Comparison of ENCODE assay signal across 21 cellular contexts in genomic region chr5:88388476-88389170, GRCh38.
A peak's percentile ranks its signal among the peaks of the same experiment; 100 is the strongest.
DNase-seq lines count a peak whose midpoint lies in the region; ATAC-seq and TF ChIP-seq lines count a peak whose summit lies in the region.
"Had no signal": no experiment of that assay in that cellular context is flagged by ENCODE, and none has a peak within 500 bp of the region (broad histone marks: within the 10 kb centered on the region; RNA-seq: fewer than 3 reads in every experiment).

No MANE protein-coding gene starts in this region.

- CTCF ChIA-PET in WTC11 (lab: Charles Lee) = interaction anchor here (0.6 to 1.4 kb wide), 7 partner anchors 8 to 607 kb away, joined by 3 to 6 read pairs (median 3); no protein-coding TSS in a partner anchor

- peak; percentile 73 to 90 for DNase-seq in HAP-1 (ENCODE audit: low spot score in 2 of 2)
- no peak for DNase-seq in WTC11 (ENCODE audit: low spot score)
- peak; percentile 86 for DNase-seq in iPS DF 19.7 (ENCODE audit: low read depth, low spot score)
- peak; percentile 61 for DNase-seq in neural progenitor cell (ENCODE audit: low spot score)
- no peak for DNase-seq in NCI-H748 (lab: John Stamatoyannopoulos, UW; ENCODE audit: unreplicated experiment)
- no peak for DNase-seq in DMS53 treated with DMSO at 0.1 percent for 48 hours (lab: John Stamatoyannopoulos, UW; ENCODE audit: unreplicated experiment)
- DNase-seq in colonic mucosa = no peak
- DNase-seq: activated CD4-positive, alpha-beta T cell treated with anti-CD3 and anti-CD28 coated beads, Interleukin-2, amount 10 ng/mL, durations not matched to agents 24 days and 14 days; activated naive CD4-positive, alpha-beta T cell treated with anti-CD3 and anti-CD28 coated beads for 36 hours; CD8-positive, alpha-beta memory T cell; gastrocnemius medialis; HFFc6; immature natural killer cell; naive B cell; NCI-H2227 treated with DMSO at 0.1 percent for 48 hours; RPMI8226; stimulated activated CD4-positive, alpha-beta T cell treated with anti-CD3 and anti-CD28 coated beads, Interleukin-4, amount 100 ng/mL, for 4 hours had no signal

- H3K9me3 ChIP-seq in HAP-1 (no peaks in the 10 kb centered on the region), neural progenitor cell (ENCODE audit: low read depth) (no peaks in the 10 kb centered on the region), colonic mucosa (no peaks in the 10 kb centered on the region)
- H3K9me3 ChIP-seq: gastrocnemius medialis, prostate gland had no signal

- H3K27ac ChIP-seq in neural progenitor cell = peak overlapping the region; percentile 57
- no peak overlapping the region for H3K27ac ChIP-seq in colonic mucosa
- H3K27ac ChIP-seq: epithelial cell of prostate, gastrocnemius medialis, prostate gland had no signal

- H3K4me3 Mint-ChIP-seq in WTC11 (peak overlapping the region; percentile 42), neural progenitor cell (peak overlapping the region; percentile 39)
- H3K4me3 Mint-ChIP-seq: activated CD4-positive, alpha-beta T cell treated with anti-CD3 and anti-CD28 coated beads, Interleukin-2, amount 10 ng/mL, durations not matched to agents 24 days and 14 days; activated naive CD4-positive, alpha-beta T cell treated with anti-CD3 and anti-CD28 coated beads for 36 hours; CD8-positive, alpha-beta memory T cell; HFFc6; immature natural killer cell; naive B cell had no signal

- intact Hi-C loops in colonic mucosa (cut with DNase I) = no loop called here

- ATAC-seq in WTC11 (peak; percentile 89), GM21367 (IDR thresholded peaks at IDR 0.05; ENCODE audit: unreplicated experiment) (no peak)
- ATAC-seq: gastrocnemius medialis had no signal

- H2AFZ ChIP-seq in neural progenitor cell (replicated peaks) = no peak overlapping the region

- TF ChIP-seq CTCF in WTC11 (IDR thresholded peaks at IDR 0.05) = no peak
- TF ChIP-seq CTCF in neural progenitor cell (IDR thresholded peaks at IDR 0.05) = no peak
- TF ChIP-seq CTCF in colonic mucosa (IDR thresholded peaks at IDR 0.05) = no peak

- in situ Hi-C loops in HAP-1 (cut with MboI; ENCODE audit: low sequenced_read_pairs) = no loop called here

- H3K4me1 ChIP-seq in HAP-1 = peaks cover 55% of the 10 kb centered on the region
- H3K4me1 ChIP-seq in neural progenitor cell = peaks cover 61% of the 10 kb centered on the region
- H3K4me1 ChIP-seq in colonic mucosa = no peaks in the 10 kb centered on the region
- H3K4me1 ChIP-seq: prostate gland had no signal

- H3K4me2 ChIP-seq in neural progenitor cell = peak overlapping the region; percentile 41

- no peaks in the 10 kb centered on the region for H3K27me3 Mint-ChIP-seq in WTC11 (ENCODE audit: low read depth)
- peaks cover 6% of the 10 kb centered on the region for H3K27me3 Mint-ChIP-seq in neural progenitor cell (ENCODE audit: insufficient read depth, low read depth)

- H4K20me1 ChIP-seq in neural progenitor cell (ENCODE audit: low read depth) = no peaks in the 10 kb centered on the region

- H3K36me3 Mint-ChIP-seq in WTC11 (no peaks in the 10 kb centered on the region), neural progenitor cell (no peaks in the 10 kb centered on the region)
- H3K36me3 Mint-ChIP-seq: CD8-positive, alpha-beta memory T cell; immature natural killer cell had no signal

- no peak overlapping the region for H3K9ac ChIP-seq in neural progenitor cell
- H3K9ac ChIP-seq in colonic mucosa (ENCODE audit: low read depth in 2 of 2, low read length in 2 of 2) = no peak overlapping the region

- H3K4me3 ChIP-seq in HAP-1 (no peak overlapping the region), neural progenitor cell (no peak overlapping the region), colonic mucosa (no peak overlapping the region)
- H3K4me3 ChIP-seq: gastrocnemius medialis, lung, prostate gland had no signal

- H3K27ac Mint-ChIP-seq in WTC11 (peak overlapping the region; percentile 99), neural progenitor cell (peak overlapping the region; percentile 42)
- H3K27ac Mint-ChIP-seq: activated CD4-positive, alpha-beta T cell treated with anti-CD3 and anti-CD28 coated beads, Interleukin-2, amount 10 ng/mL, durations not matched to agents 24 days and 14 days; activated naive CD4-positive, alpha-beta T cell treated with anti-CD3 and anti-CD28 coated beads for 36 hours; CD8-positive, alpha-beta memory T cell; HFFc6; immature natural killer cell; naive B cell had no signal

- POLR2A ChIA-PET in WTC11 (lab: Charles Lee) = interaction anchor here (0.6 to 1.2 kb wide), 8 partner anchors 9 to 1850 kb away, joined by 3 to 10 read pairs (median 4); partner anchors contain the start of gene TMEM161B

- peaks cover 30% of the 10 kb centered on the region for H3F3A ChIP-seq in neural progenitor cell (ENCODE audit: low read depth)

- H3K79me2 ChIP-seq in neural progenitor cell (ENCODE audit: low read depth) = no peaks in the 10 kb centered on the region

- H3K27me3 ChIP-seq in HAP-1 (ENCODE audit: low read depth) = no peaks in the 10 kb centered on the region
- no peaks in the 10 kb centered on the region for H3K27me3 ChIP-seq in neural progenitor cell
- no peaks in the 10 kb centered on the region for H3K27me3 ChIP-seq in colonic mucosa
- H3K27me3 ChIP-seq: gastrocnemius medialis had no signal

- H3K4me1 Mint-ChIP-seq in WTC11 (peaks cover 65% of the 10 kb centered on the region), neural progenitor cell (peaks cover 56% of the 10 kb centered on the region)
- H3K4me1 Mint-ChIP-seq: activated CD4-positive, alpha-beta T cell treated with anti-CD3 and anti-CD28 coated beads, Interleukin-2, amount 10 ng/mL, durations not matched to agents 24 days and 14 days; CD8-positive, alpha-beta memory T cell; immature natural killer cell; naive B cell had no signal

- no peaks in the 10 kb centered on the region for H3K9me3 Mint-ChIP-seq in WTC11
- H3K9me3 Mint-ChIP-seq in neural progenitor cell = peaks cover 2% of the 10 kb centered on the region
- H3K9me3 Mint-ChIP-seq: activated CD4-positive, alpha-beta T cell treated with anti-CD3 and anti-CD28 coated beads, Interleukin-2, amount 10 ng/mL, durations not matched to agents 24 days and 14 days; activated naive CD4-positive, alpha-beta T cell treated with anti-CD3 and anti-CD28 coated beads for 36 hours had no signal

- H3K36me3 ChIP-seq in HAP-1 (replicated peaks) (no peaks in the 10 kb centered on the region), neural progenitor cell (no peaks in the 10 kb centered on the region), colonic mucosa (no peaks in the 10 kb centered on the region)
- H3K36me3 ChIP-seq: gastrocnemius medialis, prostate gland had no signal

TF ChIP-seq in WTC11, 78 proteins besides CTCF, POLR2A, EP300 and RAD21:
- peak; percentile 68; the same call in 1 of the 2 replicates for TF ChIP-seq TEAD4 (CRISPR knock-in tag; IDR thresholded peaks at IDR 0.05)
- TF ChIP-seq NFATC4 (CRISPR knock-in tag; IDR thresholded peaks at IDR 0.05) = no peak
- TF ChIP-seq PRDM15 (CRISPR knock-in tag; IDR thresholded peaks at IDR 0.05) = no peak
- peak; percentile 52; the same call in 1 of the 2 replicates for TF ChIP-seq ATF3 (CRISPR knock-in tag; conservative IDR thresholded peaks at IDR 0.05)
- peak; percentile 94 for TF ChIP-seq TEAD1 (CRISPR knock-in tag; IDR thresholded peaks at IDR 0.05)
- no peak for TF ChIP-seq ATF2 (CRISPR knock-in tag; IDR thresholded peaks at IDR 0.05; ENCODE audit: borderline replicate concordance, low read depth)
- TF ChIP-seq MAX (CRISPR knock-in tag; IDR thresholded peaks at IDR 0.05) = no peak

Comparison
In these comparisons a context has a peak if more than half of its experiments do, and no peak if none do; other contexts are left out.
1. DNase-seq: peak in HAP-1 (2 of 2), iPS DF 19.7 (single experiment) and neural progenitor cell (single experiment); none in WTC11 (single experiment), NCI-H748 (single experiment), DMS53 treated with DMSO at 0.1 percent for 48 hours (single experiment) and colonic mucosa (single experiment).